8 cellular contexts compared by ENCODE assay signal in the genomic region with DNA sequence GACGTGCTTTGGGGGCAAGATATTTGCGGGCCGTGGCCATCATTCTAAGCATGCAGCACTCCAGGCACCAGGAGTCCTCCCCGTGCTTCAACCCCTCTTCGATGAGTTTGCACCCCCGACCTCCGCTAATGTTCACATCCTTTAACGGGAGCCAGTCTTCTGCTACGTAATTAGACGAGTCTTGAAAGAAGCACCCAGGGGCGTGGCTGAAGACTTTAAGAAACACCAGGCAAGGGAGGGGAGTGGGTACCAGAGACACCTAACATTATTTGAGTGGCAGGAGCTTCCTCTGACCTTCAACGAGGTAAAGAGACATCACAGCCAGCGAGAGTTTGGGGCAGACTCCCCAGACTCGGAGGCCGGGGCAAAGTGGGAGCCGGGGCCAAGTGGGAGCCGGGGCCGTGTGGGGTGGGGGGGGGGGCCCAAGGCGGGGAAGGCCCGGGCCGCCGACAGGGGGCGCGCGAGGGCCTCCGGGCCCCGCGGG. TPM values are rescaled to one million over a fixed set of nuclear protein-coding genes. Genes with fewer than 3 reads are reported as not detected.
DNase-seq lines count a peak whose midpoint lies in the region; ATAC-seq and TF ChIP-seq lines count a peak whose summit lies in the region.

No MANE protein-coding gene starts in this region.

- peaks cover 30% of the 10 kb centered on the region for H3K4me1 Mint-ChIP-seq in nephron progenitor cell

- H3K4me3 ChIP-seq in AG10803 (ENCODE audit: low read length) = peak overlapping the region; percentile 49

- peak overlapping the region; percentile 80 for H3K4me3 Mint-ChIP-seq in nephron progenitor cell

- TF ChIP-seq CTCF in AG10803 (conservative IDR thresholded peaks at IDR 0.05; ENCODE audit: low read length) (no peak; the same call in 1 of the 2 replicates), nephron progenitor cell (IDR thresholded peaks at IDR 0.05) (no peak)

- H3K27me3 Mint-ChIP-seq in nephron progenitor cell (ENCODE audit: low read depth, poor library complexity) = no peaks in the 10 kb centered on the region

- peaks cover 22% of the 10 kb centered on the region for H3K36me3 Mint-ChIP-seq in nephron progenitor cell (ENCODE audit: low read depth)

- ATAC-seq in GM18520 (IDR thresholded peaks at IDR 0.05; ENCODE audit: unreplicated experiment) (peak; percentile 7), HG03039 (IDR thresholded peaks at IDR 0.05; ENCODE audit: unreplicated experiment) (peak; percentile 18)

- H3K9me3 Mint-ChIP-seq in nephron progenitor cell = no peaks in the 10 kb centered on the region

- H3K27ac Mint-ChIP-seq in nephron progenitor cell = no peak overlapping the region

- DNase-seq in AG10803 (ENCODE audit: low read depth) = peak; percentile 40
- DNase-seq in SIG-M5 (lab: John Stamatoyannopoulos, UW) = peak; percentile 19
- peak; percentile 56 for DNase-seq in effector CD8-positive, alpha-beta T cell (lab: John Stamatoyannopoulos, UW)
- DNase-seq in nephron progenitor cell = no peak
- DNase-seq in occipital lobe (lab: John Stamatoyannopoulos, UW) = no peak
- no peak for DNase-seq in amniotic stem cell (lab: John Stamatoyannopoulos, UW)

RNA-seq across cellular contexts. Expression of a gene that starts 31.1 kb away (rescaled TPM):
- total RNA-seq in occipital lobe = 194 TPM

Comparison
In these comparisons a context has a peak if more than half of its experiments do, and no peak if none do; other contexts are left out.
1. DNase-seq: peak in AG10803 (single experiment), SIG-M5 (single experiment) and effector CD8-positive, alpha-beta T cell (single experiment); none in nephron progenitor cell (single experiment), occipital lobe (single experiment) and amniotic stem cell (single experiment).